21 cellular contexts compared by ENCODE assay signal in the genomic region with DNA sequence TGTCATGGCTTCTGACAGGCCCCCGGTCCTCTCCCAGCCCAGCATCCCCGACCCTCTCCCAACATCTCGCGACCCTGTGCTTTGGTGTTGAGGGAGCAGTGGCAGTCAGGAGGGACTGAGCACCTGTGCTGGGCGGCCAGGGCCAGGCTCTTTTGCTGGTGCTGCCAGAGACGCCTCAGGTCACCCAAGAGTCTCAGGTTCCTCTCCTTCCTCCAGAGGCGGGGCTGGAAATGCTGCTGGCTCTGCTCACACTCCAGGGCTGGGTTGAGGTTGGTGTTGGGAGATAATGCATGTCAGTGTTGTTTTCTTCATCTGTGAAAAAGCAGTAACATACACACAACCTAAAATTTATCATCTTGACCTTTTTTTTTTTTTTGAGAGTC. TPM values are rescaled to one million over a fixed set of nuclear protein-coding genes. Genes with fewer than 3 reads are reported as not detected.
"Had no signal": no experiment of that assay in that cellular context is flagged by ENCODE, and none has a peak within 500 bp of the region (broad histone marks: within the 10 kb centered on the region; RNA-seq: fewer than 3 reads in every experiment).

No MANE protein-coding gene starts in this region.

- DNase-seq: central memory CD4-positive, alpha-beta T cell; colonic mucosa; glutamatergic neuron; kidney glomerular epithelial cell; left ventricle myocardium inferior; stimulated activated CD4-positive, alpha-beta T cell treated with anti-CD3 and anti-CD28 coated beads, Interleukin-2, amount 100 ng/mL, for 48 hours; stimulated activated CD8-positive, alpha-beta memory T cell treated with anti-CD3 and anti-CD28 coated beads, Interleukin-4, amount 100 ng/mL, for 48 hours; stimulated activated naive CD4-positive, alpha-beta T cell had no signal

- H3K36me3 ChIP-seq: colonic mucosa, esophagus muscularis mucosa, left ventricle myocardium inferior, prostate gland, thoracic aorta, vagina had no signal

- H3K4me3 Mint-ChIP-seq: naive thymus-derived CD8-positive, alpha-beta T cell; type B pancreatic cell; WTC11 had no signal

- H3K4me3 ChIP-seq: colonic mucosa, esophagus muscularis mucosa, hepatocyte, left ventricle myocardium inferior, prostate gland, thoracic aorta, vagina had no signal

- H3K27me3 ChIP-seq: colonic mucosa, hepatocyte, vagina had no signal

- H3K36me3 Mint-ChIP-seq: activated naive CD4-positive, alpha-beta T cell treated with anti-CD3 and anti-CD28 coated beads, Interleukin-2, amount 50 U/mL, for 72 hours; type B pancreatic cell; WTC11 had no signal

- H3K4me1 ChIP-seq: colonic mucosa, esophagus muscularis mucosa, left ventricle myocardium inferior, prostate gland, vagina had no signal

- H3K9me3 ChIP-seq: colonic mucosa, esophagus muscularis mucosa, left ventricle myocardium inferior, prostate gland, thoracic aorta, vagina had no signal

- H3K9me3 Mint-ChIP-seq: activated naive CD4-positive, alpha-beta T cell treated with anti-CD3 and anti-CD28 coated beads, Interleukin-2, amount 50 U/mL, for 72 hours; naive thymus-derived CD8-positive, alpha-beta T cell; type B pancreatic cell; WTC11 had no signal

- H3K27ac Mint-ChIP-seq: activated naive CD4-positive, alpha-beta T cell treated with anti-CD3 and anti-CD28 coated beads, Interleukin-2, amount 50 U/mL, for 72 hours; type B pancreatic cell; WTC11 had no signal

- ATAC-seq: activated naive CD4-positive, alpha-beta T cell treated with anti-CD3 and anti-CD28 coated beads, Interleukin-2, amount 50 U/mL, for 72 hours; naive thymus-derived CD8-positive, alpha-beta T cell; WTC11 had no signal

- H3K4me1 Mint-ChIP-seq: WTC11 had no signal

- H3K27me3 Mint-ChIP-seq: type B pancreatic cell had no signal

RNA-seq across cellular contexts. Expression of gene IGLL1, which starts 1.2 kb away (rescaled TPM):
- total RNA-seq: activated naive CD4-positive, alpha-beta T cell treated with anti-CD3 and anti-CD28 coated beads, Interleukin-2, amount 50 U/mL, for 72 hours; astrocyte; colonic mucosa; esophagus muscularis mucosa; frontal cortex; hepatocyte; left ventricle myocardium inferior; lung microvascular endothelial cell; naive thymus-derived CD8-positive, alpha-beta T cell; osteocyte; thoracic aorta; vagina; WTC11 had no signal
- polyA plus RNA-seq: hepatocyte; naive thymus-derived CD8-positive, alpha-beta T cell had no signal

RNA-seq across cellular contexts. Expression of gene DRICH1, which starts 50.9 kb away (rescaled TPM):
- total RNA-seq: astrocyte, hepatocyte, left ventricle myocardium inferior, lung microvascular endothelial cell, thoracic aorta, vagina had no signal
- polyA plus RNA-seq: hepatocyte; naive thymus-derived CD8-positive, alpha-beta T cell had no signal
